In genomic region chr21:41871302-41872030, GRCh38 we compare ENCODE assay signal across 25 cellular contexts.
"Had no signal": no experiment of that assay in that cellular context is flagged by ENCODE, and none has a peak within 500 bp of the region (broad histone marks: within the 10 kb centered on the region; RNA-seq: fewer than 3 reads in every experiment).

No MANE protein-coding gene starts in this region.

- H3K4me3 Mint-ChIP-seq: activated B cell treated with CpG ODN at 0.5 μM for 24 hours; activated CD4-positive, alpha-beta memory T cell treated with anti-CD3 and anti-CD28 coated beads for 36 hours; activated CD4-positive, alpha-beta T cell treated with anti-CD3 and anti-CD28 coated beads for 36 hours; activated naive CD8-positive, alpha-beta T cell treated with anti-CD3 and anti-CD28 coated beads, Interleukin-2, amount 10 ng/mL, durations not matched to agents 7 days and 5 days; mesothelial cell of epicardium; naive thymus-derived CD8-positive, alpha-beta T cell had no signal

- H3K27ac ChIP-seq: body of pancreas, left lung, neutrophil, ovary, psoas muscle, right atrium auricular region, stomach, suprapubic skin, tibial nerve had no signal

- H3K27me3 ChIP-seq: body of pancreas, left lung, neutrophil, ovary, right atrium auricular region, stomach, suprapubic skin, tibial nerve had no signal

- H3K27ac Mint-ChIP-seq: activated B cell treated with CpG ODN at 0.5 μM for 24 hours; activated CD4-positive, alpha-beta memory T cell treated with anti-CD3 and anti-CD28 coated beads for 36 hours; activated CD4-positive, alpha-beta T cell treated with anti-CD3 and anti-CD28 coated beads for 36 hours; activated naive CD8-positive, alpha-beta T cell treated with anti-CD3 and anti-CD28 coated beads, Interleukin-2, amount 10 ng/mL, durations not matched to agents 7 days and 5 days; mesothelial cell of epicardium had no signal

- H3K27me3 Mint-ChIP-seq: activated B cell treated with CpG ODN at 0.5 μM for 24 hours; activated CD4-positive, alpha-beta memory T cell treated with anti-CD3 and anti-CD28 coated beads for 36 hours; activated CD4-positive, alpha-beta T cell treated with anti-CD3 and anti-CD28 coated beads for 36 hours; activated naive CD8-positive, alpha-beta T cell treated with anti-CD3 and anti-CD28 coated beads, Interleukin-2, amount 10 ng/mL, durations not matched to agents 7 days and 5 days; naive thymus-derived CD8-positive, alpha-beta T cell had no signal

- H3K4me1 Mint-ChIP-seq: mesothelial cell of epicardium had no signal

- H3K9me3 Mint-ChIP-seq: activated B cell treated with CpG ODN at 0.5 μM for 24 hours; activated CD4-positive, alpha-beta memory T cell treated with anti-CD3 and anti-CD28 coated beads for 36 hours; activated naive CD8-positive, alpha-beta T cell treated with anti-CD3 and anti-CD28 coated beads, Interleukin-2, amount 10 ng/mL, durations not matched to agents 7 days and 5 days; mesothelial cell of epicardium; naive thymus-derived CD8-positive, alpha-beta T cell had no signal

- H3K9me3 ChIP-seq: body of pancreas, left lung, neutrophil, ovary, psoas muscle, right atrium auricular region, stomach, suprapubic skin, tibial nerve had no signal

- DNase-seq: activated B cell treated with CpG ODN at 0.5 μM for 24 hours; activated CD4-positive, alpha-beta memory T cell treated with anti-CD3 and anti-CD28 coated beads for 36 hours; activated CD4-positive, alpha-beta T cell treated with anti-CD3 and anti-CD28 coated beads for 36 hours; activated naive CD4-positive, alpha-beta T cell treated with Interleukin-2 at 50 U/mL for 16 hours; activated naive CD8-positive, alpha-beta T cell treated with anti-CD3 and anti-CD28 coated beads, Interleukin-2, amount 10 ng/mL, durations not matched to agents 7 days and 5 days; activated T-cell treated with anti-CD3 and anti-CD28 coated beads, Interleukin-2, amount 50 U/mL, for 48 hours; body of pancreas; dermis blood vessel endothelial cell; effector memory CD4-positive, alpha-beta T cell; hippocampal formation; kidney glomerular epithelial cell; left lung; naive thymus-derived CD8-positive, alpha-beta T cell; ovary; psoas muscle; stimulated activated CD4-positive, alpha-beta T cell treated with anti-CD3 and anti-CD28 coated beads, Interleukin-12 subunit alpha, Interleukin-12 subunit beta, amount 100 ng/mL, for 4 hours; stimulated activated CD4-positive, alpha-beta T cell treated with anti-CD3 and anti-CD28 coated beads, Interleukin-4, amount 100 ng/mL, for 4 hours; stomach; T-helper 9 cell had no signal

- H3K4me1 ChIP-seq: left lung, psoas muscle, right atrium auricular region had no signal

- H3K4me3 ChIP-seq: body of pancreas, left lung, lung, ovary, psoas muscle, right atrium auricular region, stomach, suprapubic skin, tibial nerve had no signal

- H3K36me3 ChIP-seq: left lung, neutrophil, ovary, right atrium auricular region, suprapubic skin, tibial nerve had no signal
